ENCODE assay signal across 20 cellular contexts in the genomic region with DNA sequence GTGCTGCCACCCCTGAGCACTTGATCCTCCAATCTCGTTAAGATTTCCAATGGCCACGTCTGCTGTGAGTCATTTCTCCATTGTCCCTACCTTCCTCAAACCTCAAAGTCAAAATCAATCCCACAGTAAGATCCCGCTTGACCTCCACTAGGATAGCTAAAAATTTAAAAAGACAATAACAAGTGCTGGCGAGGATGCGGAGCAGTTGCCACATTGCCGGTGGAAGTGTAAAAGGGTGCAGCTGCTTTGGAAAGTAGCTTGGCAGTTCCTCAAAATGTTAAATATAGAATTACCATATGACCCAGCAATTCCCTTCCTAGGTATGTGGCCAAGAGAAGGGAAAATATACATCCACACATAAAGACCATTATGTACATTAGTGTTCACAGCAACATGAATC.
"Had no signal": no experiment of that assay in that cellular context is flagged by ENCODE, and none has a peak within 500 bp of the region (broad histone marks: within the 10 kb centered on the region; RNA-seq: fewer than 3 reads in every experiment).

No MANE protein-coding gene starts in this region.

- DNase-seq: activated CD4-positive, alpha-beta T cell treated with anti-CD3 and anti-CD28 coated beads, Interleukin-2, amount 50 U/mL, for 1 hour; activated CD8-positive, alpha-beta T cell treated with anti-CD3 and anti-CD28 coated beads for 36 hours; activated naive CD8-positive, alpha-beta T cell treated with anti-CD3 and anti-CD28 coated beads, Interleukin-2, amount 50 U/mL, for 24 hours; activated T-cell treated with anti-CD3 and anti-CD28 coated beads, Interleukin-2, amount 50 U/mL, for 48 hours; amygdala; caudate nucleus; islet precursor cell; left colon; mammary epithelial cell; retina; sigmoid colon; small intestine; stimulated activated CD4-positive, alpha-beta T cell treated with anti-CD3 and anti-CD28 coated beads, Interleukin-4, amount 100 ng/mL, for 24 hours; trophoblast cell had no signal

- H3K4me1 ChIP-seq: gastroesophageal sphincter, prostate gland, sigmoid colon had no signal

- H3K79me2 ChIP-seq: hepatocyte had no signal

- H3K9me3 ChIP-seq: gastroesophageal sphincter, prostate gland, sigmoid colon, thoracic aorta had no signal

- H3K36me3 ChIP-seq: gastroesophageal sphincter, prostate gland, sigmoid colon, thoracic aorta had no signal

- H3K4me2 ChIP-seq: hepatocyte had no signal

- H2AFZ ChIP-seq: hepatocyte had no signal

- H3K27me3 ChIP-seq: gastroesophageal sphincter, hepatocyte, sigmoid colon had no signal

- H3K27ac ChIP-seq: gastroesophageal sphincter, hepatocyte, prostate gland, sigmoid colon, thoracic aorta had no signal

- ATAC-seq: activated CD8-positive, alpha-beta T cell treated with anti-CD3 and anti-CD28 coated beads for 36 hours; activated naive CD8-positive, alpha-beta T cell treated with anti-CD3 and anti-CD28 coated beads, Interleukin-2, amount 50 U/mL, for 24 hours; gastroesophageal sphincter; left colon; stimulated activated effector memory CD8-positive, alpha-beta T cell treated with anti-CD3 and anti-CD28 coated beads, Interleukin-12 subunit alpha, Interleukin-12 subunit beta, amount 100 ng/mL, for 72 hours; WTC11 had no signal

- H3K4me3 ChIP-seq: gastroesophageal sphincter, hepatocyte, prostate gland, sigmoid colon, thoracic aorta had no signal
